In genomic region chr1:85708826-85709222, GRCh38 we compare ENCODE assay signal across 9 cellular contexts. TPM values are rescaled to one million over a fixed set of nuclear protein-coding genes. Genes with fewer than 3 reads are reported as not detected.
DNase-seq lines count a peak whose midpoint lies in the region; ATAC-seq, FAIRE-seq and TF ChIP-seq lines count a peak whose summit lies in the region.
"Had no signal": no experiment of that assay in that cellular context is flagged by ENCODE, and none has a peak within 500 bp of the region (broad histone marks: within the 10 kb centered on the region; RNA-seq: fewer than 3 reads in every experiment).

No MANE protein-coding gene starts in this region.

- H3K27me3 ChIP-seq in astrocyte (ENCODE audit: insufficient read depth, low read length) (no peaks in the 10 kb centered on the region), layer of hippocampus (ENCODE audit: control insufficient read depth, insufficient read depth, low read length) (no peaks in the 10 kb centered on the region), tibial artery (no peaks in the 10 kb centered on the region)

- H3K9me3 Mint-ChIP-seq in astrocyte (ENCODE audit: unreplicated experiment) (no peaks in the 10 kb centered on the region), T-cell (no peaks in the 10 kb centered on the region)

- no peaks in the 10 kb centered on the region for H3K27me3 Mint-ChIP-seq in astrocyte (ENCODE audit: low read depth, unreplicated experiment)
- H3K27me3 Mint-ChIP-seq in T-cell, result peaks cover 0 to 4% of the 10 kb centered on the region in 2 donors

- ATAC-seq in HG03342 (IDR thresholded peaks at IDR 0.05; ENCODE audit: unreplicated experiment) (no peak), T-cell (replicated peaks in 1 of 4) (no peak)

- H3K36me3 ChIP-seq in astrocyte (ENCODE audit: insufficient read depth, low read length) (peaks cover 11% of the 10 kb centered on the region), tibial artery (peaks cover 0 to 10% (median 9%) of the 10 kb centered on the region in 3 donors)

- H3K9ac ChIP-seq in astrocyte (ENCODE audit: low read length), result peak overlapping the region; percentile 92

- POLR2A ChIA-PET in T-cell (lab: Charles Lee), result interaction anchor here (0.6 to 1.3 kb wide), 4 partner anchors 434 to 778 kb away, joined by 3 to 4 read pairs (median 3); partner anchors contain the start of gene C1orf52 (in 1 of the 2)

- CTCF ChIA-PET in T-cell (lab: Charles Lee), result interaction anchor here (0.6 to 1.3 kb wide), 7 partner anchors 10 to 764 kb away, joined by 3 to 6 read pairs (median 3); no protein-coding TSS in a partner anchor

- peak overlapping the region; percentile 89 for H2AFZ ChIP-seq in astrocyte (ENCODE audit: low read depth, low read length)

- H3K27ac Mint-ChIP-seq in astrocyte (ENCODE audit: unreplicated experiment) (no peak overlapping the region), T-cell (no peak overlapping the region)
- H3K27ac Mint-ChIP-seq: T-helper 1 cell treated with Interleukin-12 subunit alpha and Interleukin-12 subunit beta and Interleukin-4 antibody, amounts not matched to agents 30 μg/mL and 1 μg/mL, for 36 hours had no signal

- FAIRE-seq in astrocyte (lab: Jason Lieb, UNC), result no peak

- H4K20me1 ChIP-seq in astrocyte (ENCODE audit: insufficient read depth, low read length), result no peaks in the 10 kb centered on the region

- H3K4me3 Mint-ChIP-seq in astrocyte (ENCODE audit: unreplicated experiment), result no peak overlapping the region
- no peak overlapping the region for H3K4me3 Mint-ChIP-seq in T-cell
- H3K4me3 Mint-ChIP-seq: T-helper 1 cell treated with Interleukin-12 subunit alpha and Interleukin-12 subunit beta and Interleukin-4 antibody, amounts not matched to agents 30 μg/mL and 1 μg/mL, for 36 hours had no signal

- H3K4me1 Mint-ChIP-seq in astrocyte (ENCODE audit: low read depth, unreplicated experiment) (no peaks in the 10 kb centered on the region), T-cell (peaks cover 0 to 29% (median 22%) of the 10 kb centered on the region in 3 donors)

- H3K4me3 ChIP-seq in astrocyte (ENCODE audit: insufficient read depth, low read depth, low read length), result peak overlapping the region; percentile 92
- peak overlapping the region; percentile 64 to 65 for H3K4me3 ChIP-seq in tibial artery

- TF ChIP-seq CTCF in astrocyte (IDR thresholded peaks at IDR 0.05; ENCODE audit: insufficient read depth, low read depth, low read length) (no peak), tibial artery (IDR thresholded peaks at IDR 0.05) (no peak)

- H3K4me2 ChIP-seq in astrocyte (ENCODE audit: low read length), result peak overlapping the region; percentile 96

- H3K4me1 ChIP-seq in astrocyte (ENCODE audit: insufficient read depth, low read length) (peaks cover 5% of the 10 kb centered on the region), tibial artery (peaks cover 0 to 25% (median 8%) of the 10 kb centered on the region in 4 donors)

- H3K36me3 Mint-ChIP-seq in astrocyte (ENCODE audit: low read depth, unreplicated experiment) (peaks cover 8% of the 10 kb centered on the region), T-cell (peaks cover 24% of the 10 kb centered on the region)

- H3K27ac ChIP-seq in astrocyte (ENCODE audit: low read depth, low read length) (peak overlapping the region; percentile 63), layer of hippocampus (ENCODE audit: low read depth, low read length) (peak overlapping the region; percentile 77), tibial artery (peak overlapping the region; percentile 85 to 88)

- intact Hi-C loops in tibial artery (cut with DNase I; ENCODE audit: low total_unique reads), result loop anchor here (5.0 to 10.0 kb wide), 2 partner anchors 124 to 402 kb away; partner anchors contain the start of gene CCN1

- peak; percentile 32 for DNase-seq in NCI-H1694 treated with DMSO at 0.1 percent for 48 hours (lab: John Stamatoyannopoulos, UW)
- no peak for DNase-seq in NCI-H1694 (lab: John Stamatoyannopoulos, UW)
- DNase-seq in astrocyte (ENCODE audit: low read depth), result no peak
- no peak for DNase-seq in tibial artery
- no peak for DNase-seq in cerebellar cortex (ENCODE audit: low spot score)
- no peak for DNase-seq in T-cell

- peaks cover 43% of the 10 kb centered on the region for H3K79me2 ChIP-seq in astrocyte (ENCODE audit: insufficient read depth, low read length)

- no peaks in the 10 kb centered on the region for H3K9me3 ChIP-seq in astrocyte (ENCODE audit: insufficient read depth, low read depth, low read length)
- H3K9me3 ChIP-seq in tibial artery, result no peaks in the 10 kb centered on the region

RNA-seq across cellular contexts. Expression of gene ZNHIT6, which starts 0.6 kb away (rescaled TPM):
- total RNA-seq in astrocyte, result 29.6 and 34.9 TPM in 2 replicates
- total RNA-seq in T-cell, result 10 to 100 TPM; 17.3 to 21.2 (median 19.2) TPM
